Comparison of ENCODE assay signal across 8 cellular contexts in the genomic region with DNA sequence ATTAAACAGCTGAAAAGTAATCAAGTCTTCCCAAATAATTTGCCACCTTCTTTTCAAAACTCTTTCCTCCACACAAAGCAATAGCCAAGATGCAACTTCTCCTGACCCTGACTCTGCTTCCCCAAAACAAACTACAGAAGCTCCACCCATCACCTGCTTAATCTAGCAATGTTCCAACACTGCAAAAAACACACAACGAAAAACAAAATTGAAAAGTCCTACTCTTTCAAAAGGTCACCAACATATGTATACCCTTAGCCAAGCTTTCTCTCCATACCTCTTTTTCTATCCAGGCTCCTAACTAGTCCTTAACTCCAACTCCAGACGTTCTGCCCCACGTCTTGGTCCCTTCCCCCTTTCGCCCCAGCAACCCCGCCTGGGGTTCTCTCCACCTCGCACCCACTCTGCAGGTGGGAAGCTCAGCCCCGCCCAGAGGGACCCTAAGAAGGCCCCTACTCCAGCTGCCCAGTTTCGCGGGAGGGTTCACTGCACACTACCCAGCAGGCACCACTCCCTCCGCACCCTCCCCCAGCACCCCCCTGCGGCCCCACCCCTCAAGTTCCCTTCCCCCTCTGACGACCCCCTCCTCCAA. TPM values are rescaled to one million over a fixed set of nuclear protein-coding genes. Genes with fewer than 3 reads are reported as not detected.
DNase-seq lines count a peak whose midpoint lies in the region; ATAC-seq, FAIRE-seq and TF ChIP-seq lines count a peak whose summit lies in the region.

No MANE protein-coding gene starts in this region.

- peak overlapping the region; percentile 65 to 97 (median 72) for H3K27ac Mint-ChIP-seq in CD4-positive, CD25-positive, alpha-beta regulatory T cell

- no peak for TF ChIP-seq CTCF in GM20000 (IDR thresholded peaks at IDR 0.05; ENCODE audit: extremely low read depth, missing control alignments)
- TF ChIP-seq CTCF in foreskin keratinocyte (conservative IDR thresholded peaks at IDR 0.05): no peak
- no peak for TF ChIP-seq CTCF in pancreas (IDR thresholded peaks at IDR 0.05)

- H3K9me3 Mint-ChIP-seq in CD4-positive, CD25-positive, alpha-beta regulatory T cell: peaks cover 0 to 5% (median 2%) of the 10 kb centered on the region in 7 donors

- H3K36me3 ChIP-seq in CD4-positive, CD25-positive, alpha-beta regulatory T cell (ENCODE audit: control insufficient read depth, insufficient read depth, low read length): peaks cover 5% of the 10 kb centered on the region
- H3K36me3 ChIP-seq in KOPT-K1 (ENCODE audit: insufficient read depth, low read length) (peaks cover 35% of the 10 kb centered on the region), pancreas (no peaks in the 10 kb centered on the region)

- H3K36me3 Mint-ChIP-seq in CD4-positive, CD25-positive, alpha-beta regulatory T cell: peaks cover 20% of the 10 kb centered on the region

- peaks cover 7% of the 10 kb centered on the region for H3K27me3 ChIP-seq in CD4-positive, CD25-positive, alpha-beta regulatory T cell (ENCODE audit: control insufficient read depth, insufficient read depth, low read length)
- peaks cover 3% of the 10 kb centered on the region for H3K27me3 ChIP-seq in foreskin keratinocyte
- H3K27me3 ChIP-seq in pancreas: no peaks in the 10 kb centered on the region

- H3K4me3 ChIP-seq in CD4-positive, CD25-positive, alpha-beta regulatory T cell (ENCODE audit: low read depth, low read length): peak overlapping the region; percentile 77
- H3K4me3 ChIP-seq in pancreas: peak overlapping the region; percentile 57 to 98 (median 94)

- no peak for FAIRE-seq in pancreas (lab: Jason Lieb, UNC)

- peaks cover 26% of the 10 kb centered on the region for H3K4me1 ChIP-seq in CD4-positive, CD25-positive, alpha-beta regulatory T cell (ENCODE audit: control insufficient read depth, insufficient read depth, low read length, poor library complexity, severe bottlenecking)
- H3K4me1 ChIP-seq in foreskin keratinocyte: peaks cover 7% of the 10 kb centered on the region
- H3K4me1 ChIP-seq in pancreas: peaks cover 6 to 29% (median 14%) of the 10 kb centered on the region in 3 donors

- intact Hi-C loops in pancreas (cut with DNase I): no loop called here

- H3K27me3 Mint-ChIP-seq in CD4-positive, CD25-positive, alpha-beta regulatory T cell: peaks cover 18% of the 10 kb centered on the region

- peak overlapping the region; percentile 94 to 99 (median 96) for H3K4me3 Mint-ChIP-seq in CD4-positive, CD25-positive, alpha-beta regulatory T cell

- WGBS in pancreas, 2 donors: 0 to 1% methylated on average over 11 to 12 of the region's 12 CpGs

- H3K9me3 ChIP-seq in CD4-positive, CD25-positive, alpha-beta regulatory T cell (ENCODE audit: control insufficient read depth in 2 of 2, low read length in 2 of 2): peaks cover 0 to 5% of the 10 kb centered on the region in 2 experiments
- H3K9me3 ChIP-seq in KOPT-K1 (ENCODE audit: insufficient read depth, low read length, poor library complexity, severe bottlenecking) (peaks cover 11% of the 10 kb centered on the region), pancreas (no peaks in the 10 kb centered on the region)

- H3K27ac ChIP-seq in CD4-positive, CD25-positive, alpha-beta regulatory T cell (ENCODE audit: insufficient read depth, low read length, poor library complexity, severe bottlenecking): peak overlapping the region; percentile 85
- H3K27ac ChIP-seq in KOPT-K1 (ENCODE audit: low read depth, low read length, poor library complexity, severe bottlenecking): peak overlapping the region; percentile 95
- H3K27ac ChIP-seq in foreskin keratinocyte: no peak overlapping the region
- peak overlapping the region in 3 of 4 donors; percentile 62 to 94 (median 86) for H3K27ac ChIP-seq in pancreas

- no peak for ATAC-seq in CD4-positive, CD25-positive, alpha-beta regulatory T cell (ENCODE audit: low read depth in 2 of 2)
- ATAC-seq in foreskin keratinocyte: peak; percentile 45
- ATAC-seq in pancreas: peak; percentile 18 to 35 (median 20)

- H3K4me1 Mint-ChIP-seq in CD4-positive, CD25-positive, alpha-beta regulatory T cell: peaks cover 25 to 66% (median 51%) of the 10 kb centered on the region in 4 donors

- DNase-seq in CD4-positive, CD25-positive, alpha-beta regulatory T cell: peak in 1 of 3 donors; percentile 41
- DNase-seq in GM20000 (ENCODE audit: low spot score) (peak; percentile 41), foreskin keratinocyte (peak in 1 of 2 donors; percentile 12), pancreas (peak in 4 of 6 donors; percentile 42 to 76 (median 58)), NCI-H1417 treated with DMSO at 0.1 percent for 48 hours (lab: John Stamatoyannopoulos, UW) (no peak), OCI-M2 (lab: John Stamatoyannopoulos, UW; ENCODE audit: unreplicated experiment) (no peak)
- peak; percentile 71 for DNase-seq in activated CD8-positive, alpha-beta memory T cell treated with anti-CD3 and anti-CD28 coated beads, Interleukin-2, amount 50 U/mL, for 48 hours

RNA-seq across cellular contexts. Expression of a gene that starts 0.7 kb away (rescaled TPM):
- total RNA-seq in CD4-positive, CD25-positive, alpha-beta regulatory T cell: 65.3 TPM
- 10 to 100 TPM; 49.6 to 57.5 (median 52.2) TPM for polyA plus RNA-seq in CD4-positive, CD25-positive, alpha-beta regulatory T cell
- total RNA-seq in foreskin keratinocyte: 121 and 125 TPM in 2 replicates
- 52.7 and 57.8 TPM in 2 replicates for polyA plus RNA-seq in foreskin keratinocyte
- 10 to 100 TPM; 44.5 to 57.4 (median 49.5) TPM for total RNA-seq in pancreas
- polyA plus RNA-seq in pancreas: 10 to 100 TPM; 12.7 to 21.2 TPM

Comparison
In these comparisons a context has a peak if more than half of its experiments do, and no peak if none do; other contexts are left out.
1. ATAC-seq: peak in foreskin keratinocyte (single experiment) and pancreas (4 of 4); none in CD4-positive, CD25-positive, alpha-beta regulatory T cell (0 of 2).
2. DNase-seq: peak in GM20000 (single experiment), activated CD8-positive, alpha-beta memory T cell treated with anti-CD3 and anti-CD28 coated beads, Interleukin-2, amount 50 U/mL, for 48 hours (single experiment) and pancreas (4 of 6); none in NCI-H1417 treated with DMSO at 0.1 percent for 48 hours (single experiment) and OCI-M2 (single experiment).